In the genomic region with DNA sequence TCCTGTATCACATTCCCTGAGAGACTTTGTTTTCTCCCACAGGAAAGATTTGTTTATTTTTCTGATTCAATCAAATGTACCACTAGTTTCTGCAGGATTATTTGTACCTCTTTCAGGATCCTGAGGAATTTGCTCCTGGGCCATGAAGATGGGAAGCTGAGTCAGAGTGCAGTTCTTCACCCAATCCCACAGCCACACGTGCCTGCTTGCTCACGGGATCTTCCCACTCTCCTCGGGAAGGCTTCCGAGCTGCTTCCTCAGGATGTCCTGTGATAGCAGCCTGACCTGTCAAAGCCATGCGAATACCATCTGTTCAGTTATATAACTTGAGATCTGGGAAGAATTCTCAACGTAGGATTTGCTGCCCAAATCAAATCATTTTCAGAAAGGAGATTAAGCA, we compare ENCODE assay signal across 12 cellular contexts. TPM values are rescaled to one million over a fixed set of nuclear protein-coding genes. Genes with fewer than 3 reads are reported as not detected.
DNase-seq lines count a peak whose midpoint lies in the region; ATAC-seq and TF ChIP-seq lines count a peak whose summit lies in the region.
"Had no signal": no experiment of that assay in that cellular context is flagged by ENCODE, and none has a peak within 500 bp of the region (broad histone marks: within the 10 kb centered on the region; RNA-seq: fewer than 3 reads in every experiment).

No MANE protein-coding gene starts in this region.

- no peaks in the 10 kb centered on the region for H3K9me3 Mint-ChIP-seq in stimulated activated memory B cell treated with anti-CD40 and anti-IgM and Interleukin-4, amounts not matched to agents 10 μg/mL and 1 μg/mL and 100 μg/mL, for 72 hours

- no peak overlapping the region for H3K4me3 ChIP-seq in fibroblast of villous mesenchyme (ENCODE audit: low read depth, low read length)
- H3K4me3 ChIP-seq: body of pancreas had no signal

- no peaks in the 10 kb centered on the region for H3K36me3 Mint-ChIP-seq in T-helper 17 cell (ENCODE audit: low read depth)
- no peaks in the 10 kb centered on the region for H3K36me3 Mint-ChIP-seq in stimulated activated memory B cell treated with anti-CD40 and anti-IgM and Interleukin-4, amounts not matched to agents 10 μg/mL and 1 μg/mL and 100 μg/mL, for 72 hours

- H3K9me3 ChIP-seq in T-helper 17 cell (ENCODE audit: control insufficient read depth, low read length, poor library complexity, severe bottlenecking) = no peaks in the 10 kb centered on the region
- H3K9me3 ChIP-seq: body of pancreas had no signal

- no peaks in the 10 kb centered on the region for H3K27me3 Mint-ChIP-seq in T-helper 17 cell
- H3K27me3 Mint-ChIP-seq in stimulated activated memory B cell treated with anti-CD40 and anti-IgM and Interleukin-4, amounts not matched to agents 10 μg/mL and 1 μg/mL and 100 μg/mL, for 72 hours = no peaks in the 10 kb centered on the region

- DNase-seq in HPDE6-E6E7 (ENCODE audit: extremely low spot score) (peak; percentile 25), T-helper 17 cell (no peak), fibroblast of villous mesenchyme (ENCODE audit: low read depth) (peak; percentile 90)
- DNase-seq: activated CD8-positive, alpha-beta memory T cell treated with anti-CD3 and anti-CD28 coated beads for 24 hours; GF-D8; nucleus accumbens had no signal

- H3K4me1 Mint-ChIP-seq in T-helper 17 cell = peaks cover 23% of the 10 kb centered on the region
- peaks cover 32% of the 10 kb centered on the region for H3K4me1 Mint-ChIP-seq in stimulated activated memory B cell treated with anti-CD40 and anti-IgM and Interleukin-4, amounts not matched to agents 10 μg/mL and 1 μg/mL and 100 μg/mL, for 72 hours

- ATAC-seq in T-helper 17 cell (no peak), HG02798 (IDR thresholded peaks at IDR 0.05; ENCODE audit: poor library complexity, unreplicated experiment) (no peak), GM21825 (IDR thresholded peaks at IDR 0.05; ENCODE audit: unreplicated experiment) (no peak), GM21528 (IDR thresholded peaks at IDR 0.05; ENCODE audit: low FRiP score, unreplicated experiment) (no peak)
- no peak for ATAC-seq in stimulated activated memory B cell treated with anti-CD40 and anti-IgM and Interleukin-4, amounts not matched to agents 10 μg/mL and 1 μg/mL and 100 μg/mL, for 72 hours
- ATAC-seq: body of pancreas, Panc1 had no signal

- no peak for TF ChIP-seq CTCF in fibroblast of villous mesenchyme (IDR thresholded peaks at IDR 0.05; ENCODE audit: insufficient read depth, low read depth, low read length)

- no peak overlapping the region for H3K4me3 Mint-ChIP-seq in T-helper 17 cell
- no peak overlapping the region for H3K4me3 Mint-ChIP-seq in stimulated activated memory B cell treated with anti-CD40 and anti-IgM and Interleukin-4, amounts not matched to agents 10 μg/mL and 1 μg/mL and 100 μg/mL, for 72 hours

- peak overlapping the region; percentile 30 for H3K27ac Mint-ChIP-seq in T-helper 17 cell
- peak overlapping the region; percentile 1 for H3K27ac Mint-ChIP-seq in stimulated activated memory B cell treated with anti-CD40 and anti-IgM and Interleukin-4, amounts not matched to agents 10 μg/mL and 1 μg/mL and 100 μg/mL, for 72 hours

RNA-seq across cellular contexts. Expression of a gene that starts 41.8 kb away (rescaled TPM):
- 100 to 1,000 TPM; 175 to 204 TPM for total RNA-seq in T-helper 17 cell
- total RNA-seq in fibroblast of villous mesenchyme = 395 and 671 TPM in 2 replicates

Comparison
In these comparisons a context has a peak if more than half of its experiments do, and no peak if none do; other contexts are left out.
1. DNase-seq: peak in HPDE6-E6E7 (single experiment) and fibroblast of villous mesenchyme (single experiment); none in T-helper 17 cell (0 of 3).